ENCODE assay signal across 9 cellular contexts in the genomic region with DNA sequence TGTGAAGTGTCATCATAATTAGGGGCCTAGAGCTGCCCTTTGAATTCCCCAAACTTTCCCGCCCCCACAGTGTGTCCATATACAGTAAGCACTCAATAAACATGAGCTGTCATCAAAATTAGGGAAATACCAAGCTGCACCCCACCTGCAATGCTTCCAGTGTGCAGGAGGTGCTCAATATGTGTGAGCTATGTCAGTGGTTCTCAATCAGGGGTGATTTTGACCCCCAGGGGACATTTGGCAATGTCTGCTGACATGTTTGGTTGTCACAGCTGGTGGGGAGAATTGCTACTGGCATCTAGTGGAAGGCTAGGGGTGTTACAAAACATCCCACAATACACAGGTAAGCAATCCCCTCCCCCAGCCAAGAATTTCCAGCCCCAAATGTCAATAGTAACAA.
DNase-seq lines count a peak whose midpoint lies in the region; ATAC-seq and TF ChIP-seq lines count a peak whose summit lies in the region.
"Had no signal": no experiment of that assay in that cellular context is flagged by ENCODE, and none has a peak within 500 bp of the region (broad histone marks: within the 10 kb centered on the region; RNA-seq: fewer than 3 reads in every experiment).

No MANE protein-coding gene starts in this region.

- H3K4me3 ChIP-seq in fibroblast of pulmonary artery (replicated peaks; ENCODE audit: low read depth, low read length) = no peak overlapping the region

- DNase-seq in CD1c-positive myeloid dendritic cell (ENCODE audit: extremely low spot score) (peak; percentile 35), OCI-M1 (lab: John Stamatoyannopoulos, UW) (peak; percentile 47), fibroblast of pulmonary artery (ENCODE audit: low read depth) (no peak), NCI-H1930 (lab: John Stamatoyannopoulos, UW) (no peak), NOMO-1 treated with dmso at 0.1 percent for 144 hours (lab: John Stamatoyannopoulos, UW; ENCODE audit: unreplicated experiment) (no peak), SKM-1 treated with dmso at 0.1 percent for 144 hours (lab: John Stamatoyannopoulos, UW; ENCODE audit: unreplicated experiment) (no peak)
- DNase-seq: NCI-H1092 had no signal

- TF ChIP-seq CTCF in GM12873 (IDR thresholded peaks at IDR 0.05; ENCODE audit: insufficient read depth, low read depth, low read length, missing control alignments) (peak; percentile 47), fibroblast of pulmonary artery (IDR thresholded peaks at IDR 0.05; ENCODE audit: low read length, missing control alignments) (peak; percentile 17)

- no peak for ATAC-seq in HG03108 (IDR thresholded peaks at IDR 0.05; ENCODE audit: unreplicated experiment)

Comparison
In these comparisons a context has a peak if more than half of its experiments do, and no peak if none do; other contexts are left out.
1. DNase-seq: peak in CD1c-positive myeloid dendritic cell (single experiment) and OCI-M1 (single experiment); none in fibroblast of pulmonary artery (single experiment), NCI-H1930 (0 of 2), NOMO-1 treated with dmso at 0.1 percent for 144 hours (single experiment) and SKM-1 treated with dmso at 0.1 percent for 144 hours (single experiment).